ENCODE assay signal across 14 cellular contexts in genomic region chrX:133649659-133650058, GRCh38.
DNase-seq lines count a peak whose midpoint lies in the region; ATAC-seq, FAIRE-seq and TF ChIP-seq lines count a peak whose summit lies in the region.
"Had no signal": no experiment of that assay in that cellular context is flagged by ENCODE, and none has a peak within 500 bp of the region (broad histone marks: within the 10 kb centered on the region; RNA-seq: fewer than 3 reads in every experiment).

No MANE protein-coding gene starts in this region.

- TF ChIP-seq CTCF in LNCaP clone FGC (IDR thresholded peaks at IDR 0.05; ENCODE audit: control insufficient read depth, extremely low read depth, insufficient read depth) (0 out of 2 replicates have a peak, but pooled peaks have one; percentile 8), retinal pigment epithelial cell (conservative IDR thresholded peaks at IDR 0.05; ENCODE audit: low read depth, low read length) (peak; percentile 4)

- DNase-seq in LNCaP clone FGC (ENCODE audit: low read depth) (no peak), ecto neural progenitor cell (ENCODE audit: low spot score) (peak; percentile 71), iPS-NIHi11 (ENCODE audit: low spot score) (peak; percentile 42), retinal pigment epithelial cell (ENCODE audit: low read depth) (no peak), NCI-H510A treated with DMSO at 0.1 percent for 48 hours (lab: John Stamatoyannopoulos, UW) (no peak), urothelium cell line (ENCODE audit: low spot score) (no peak)
- DNase-seq: EL, NCI-H1048, NCI-H187, NCI-H345, NCI-H69, RPMI8226, SIG-M5 had no signal

- ATAC-seq in HG03342 (IDR thresholded peaks at IDR 0.05; ENCODE audit: unreplicated experiment) = no peak

- H3K4me3 ChIP-seq in LNCaP clone FGC (ENCODE audit: low read depth, low read length) (no peak overlapping the region), retinal pigment epithelial cell (ENCODE audit: low read length) (no peak overlapping the region)

- FAIRE-seq in urothelium cell line (lab: Jason Lieb, UNC) = no peak

Comparison
In these comparisons a context has a peak if more than half of its experiments do, and no peak if none do; other contexts are left out.
1. DNase-seq: peak in ecto neural progenitor cell (single experiment) and iPS-NIHi11 (single experiment); none in LNCaP clone FGC (single experiment), retinal pigment epithelial cell (single experiment), NCI-H510A treated with DMSO at 0.1 percent for 48 hours (single experiment) and urothelium cell line (single experiment).